ENCODE assay signal across 1 cellular context in the genomic region with DNA sequence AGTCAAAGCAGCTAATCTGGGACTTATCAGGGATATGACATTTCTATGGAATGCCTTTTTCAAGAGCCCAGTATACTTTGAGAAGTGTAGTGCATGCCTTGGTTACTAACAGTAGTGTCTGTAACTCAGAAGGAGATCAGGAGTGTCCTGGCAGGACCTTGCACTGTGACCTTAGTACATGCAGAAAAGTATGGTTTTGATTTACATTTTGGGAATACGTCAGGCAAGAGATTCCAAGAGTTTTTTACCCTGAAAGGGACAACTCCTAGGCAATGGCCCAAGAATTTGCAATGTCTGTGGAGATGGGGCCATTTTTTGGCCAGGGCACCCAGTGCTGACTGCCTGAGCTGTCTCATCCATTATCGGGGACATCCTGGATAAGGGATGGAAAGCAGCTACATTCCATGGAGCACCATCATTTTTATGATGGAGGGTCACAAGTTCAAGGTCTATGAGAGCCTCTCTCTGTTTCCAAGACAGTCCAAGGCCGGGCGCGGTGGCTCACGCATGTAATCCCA.
TF ChIP-seq lines count a peak whose summit lies in the region.

No MANE protein-coding gene starts in this region.

TF ChIP-seq in HepG2, 621 proteins besides CTCF, POLR2A, EP300 and RAD21:
- TF ChIP-seq IKZF4 (CRISPR knock-in tag; IDR thresholded peaks at IDR 0.05; ENCODE audit: borderline replicate concordance, low read depth, not compliant biosample characterization), result no peak
- TF ChIP-seq, protein P1, sequence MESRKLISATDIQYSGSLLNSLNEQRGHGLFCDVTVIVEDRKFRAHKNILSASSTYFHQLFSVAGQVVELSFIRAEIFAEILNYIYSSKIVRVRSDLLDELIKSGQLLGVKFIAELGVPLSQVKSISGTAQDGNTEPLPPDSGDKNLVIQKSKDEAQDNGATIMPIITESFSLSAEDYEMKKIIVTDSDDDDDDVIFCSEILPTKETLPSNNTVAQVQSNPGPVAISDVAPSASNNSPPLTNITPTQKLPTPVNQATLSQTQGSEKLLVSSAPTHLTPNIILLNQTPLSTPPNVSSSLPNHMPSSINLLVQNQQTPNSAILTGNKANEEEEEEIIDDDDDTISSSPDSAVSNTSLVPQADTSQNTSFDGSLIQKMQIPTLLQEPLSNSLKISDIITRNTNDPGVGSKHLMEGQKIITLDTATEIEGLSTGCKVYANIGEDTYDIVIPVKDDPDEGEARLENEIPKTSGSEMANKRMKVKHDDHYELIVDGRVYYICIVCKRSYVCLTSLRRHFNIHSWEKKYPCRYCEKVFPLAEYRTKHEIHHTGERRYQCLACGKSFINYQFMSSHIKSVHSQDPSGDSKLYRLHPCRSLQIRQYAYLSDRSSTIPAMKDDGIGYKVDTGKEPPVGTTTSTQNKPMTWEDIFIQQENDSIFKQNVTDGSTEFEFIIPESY (CRISPR knock-in tag; IDR thresholded peaks at IDR 0.05), result 0 out of 2 replicates have a peak, but pooled peaks have one; percentile 16
